In genomic region chr5:66284588-66285342, GRCh38 we compare ENCODE assay signal across 30 cellular contexts.
"Had no signal": no experiment of that assay in that cellular context is flagged by ENCODE, and none has a peak within 500 bp of the region (broad histone marks: within the 10 kb centered on the region; RNA-seq: fewer than 3 reads in every experiment).

No MANE protein-coding gene starts in this region.

- DNase-seq: activated CD4-positive, alpha-beta T cell treated with anti-CD3 and anti-CD28 coated beads for 1 hour; activated CD4-positive, CD25-positive, alpha-beta regulatory T cell; activated CD8-positive, alpha-beta T cell treated with anti-CD3 and anti-CD28 coated beads, Interleukin-2, amount 10 ng/mL, durations not matched to agents 7 days and 5 days; activated gamma-delta T cell treated with Interleukin-2 at 50 U/mL for 16 hours; activated naive CD4-positive, alpha-beta T cell treated with anti-CD3 and anti-CD28 coated beads for 36 hours; activated T-cell treated with anti-CD3 and anti-CD28 coated beads, Interleukin-2, amount 50 U/mL, for 24 hours; adrenal gland; NCI-H1092 treated with DMSO at 0.1 percent for 48 hours; NCI-H146; NCI-H187; NCI-H2029 treated with DMSO at 0.1 percent for 48 hours; NCI-H2171 treated with DMSO at 0.1 percent for 48 hours; NCI-H2227 treated with DMSO at 0.1 percent for 48 hours; NCI-H446; NCI-H524; NCI-H69; NCI-H82; NK-92 treated with Interleukin-12 subunit alpha and Interleukin-12 subunit beta, amount 100 ng/mL, for 24 hours; PC-3; Peyer's patch; RPMI8226; SW 1271; T-helper 1 cell; T-helper 9 cell; WERI-Rb-1 had no signal

- H3K9me3 ChIP-seq: adrenal gland, Peyer's patch had no signal

- H3K4me1 Mint-ChIP-seq: brain; central memory CD8-positive, alpha-beta T cell had no signal

- H3K9me3 Mint-ChIP-seq: activated naive CD4-positive, alpha-beta T cell treated with anti-CD3 and anti-CD28 coated beads for 36 hours; activated naive CD4-positive, alpha-beta T cell treated with anti-CD3 and anti-CD28 coated beads, Interleukin-2, amount 50 U/mL, for 72 hours; activated T-cell treated with anti-CD3 and anti-CD28 coated beads, Interleukin-2, amount 50 U/mL, for 24 hours; central memory CD8-positive, alpha-beta T cell had no signal

- FAIRE-seq: astrocyte had no signal

- ATAC-seq: activated CD8-positive, alpha-beta T cell treated with anti-CD3 and anti-CD28 coated beads, Interleukin-2, amount 10 ng/mL, durations not matched to agents 7 days and 5 days; PC-3 had no signal

- H3K36me3 ChIP-seq: adrenal gland, Peyer's patch, WERI-Rb-1 had no signal

- H3K27me3 ChIP-seq: adrenal gland, Peyer's patch had no signal

- H3K4me1 ChIP-seq: adrenal gland, Peyer's patch had no signal

- H3K27ac Mint-ChIP-seq: activated CD8-positive, alpha-beta T cell treated with anti-CD3 and anti-CD28 coated beads, Interleukin-2, amount 10 ng/mL, durations not matched to agents 7 days and 5 days; activated naive CD4-positive, alpha-beta T cell treated with anti-CD3 and anti-CD28 coated beads for 36 hours; activated naive CD4-positive, alpha-beta T cell treated with anti-CD3 and anti-CD28 coated beads, Interleukin-2, amount 50 U/mL, for 72 hours; activated T-cell treated with anti-CD3 and anti-CD28 coated beads, Interleukin-2, amount 50 U/mL, for 24 hours; brain had no signal

- H3K36me3 Mint-ChIP-seq: activated naive CD4-positive, alpha-beta T cell treated with anti-CD3 and anti-CD28 coated beads, Interleukin-2, amount 50 U/mL, for 72 hours; brain had no signal

- H3K4me3 ChIP-seq: adrenal gland, Peyer's patch had no signal

- H3K27ac ChIP-seq: adrenal gland, KMS-11, Peyer's patch, WERI-Rb-1 had no signal

- H3K4me3 Mint-ChIP-seq: activated CD8-positive, alpha-beta T cell treated with anti-CD3 and anti-CD28 coated beads, Interleukin-2, amount 10 ng/mL, durations not matched to agents 7 days and 5 days; activated naive CD4-positive, alpha-beta T cell treated with anti-CD3 and anti-CD28 coated beads for 36 hours; activated T-cell treated with anti-CD3 and anti-CD28 coated beads, Interleukin-2, amount 50 U/mL, for 24 hours; brain; central memory CD8-positive, alpha-beta T cell had no signal
